In genomic region chr20:51888186-51888790, GRCh38 we compare ENCODE assay signal across 12 cellular contexts.
DNase-seq lines count a peak whose midpoint lies in the region; ATAC-seq and TF ChIP-seq lines count a peak whose summit lies in the region.
"Had no signal": no experiment of that assay in that cellular context is flagged by ENCODE, and none has a peak within 500 bp of the region (broad histone marks: within the 10 kb centered on the region; RNA-seq: fewer than 3 reads in every experiment).

No MANE protein-coding gene starts in this region.

- DNase-seq in WTC11 (ENCODE audit: low spot score) (no peak), T-helper 17 cell (no peak)
- DNase-seq in T-helper 2 cell treated with Interferon-gamma antibody and Interleukin-4, amounts not matched to agents 5 μg/mL and 100 μg/mL, for 36 hours (ENCODE audit: low spot score), result no peak
- DNase-seq in stimulated activated naive CD4-positive, alpha-beta T cell (lab: John Stamatoyannopoulos, UW), result no peak
- DNase-seq: Calu3, NCI-H2029, NCI-H510A treated with DMSO at 0.1 percent for 48 hours, Peyer's patch had no signal

- H3K27me3 Mint-ChIP-seq in WTC11 (ENCODE audit: low read depth), result no peaks in the 10 kb centered on the region
- no peaks in the 10 kb centered on the region for H3K27me3 Mint-ChIP-seq in T-helper 2 cell treated with Interferon-gamma antibody and Interleukin-4, amounts not matched to agents 5 μg/mL and 100 μg/mL, for 36 hours (ENCODE audit: low read depth)
- no peaks in the 10 kb centered on the region for H3K27me3 Mint-ChIP-seq in T-helper 17 cell

- H3K27ac ChIP-seq in HUES48 (ENCODE audit: low read depth, low read length) (peak overlapping the region; percentile 59), mesodermal cell (ENCODE audit: low read depth, low read length, severe bottlenecking) (peak overlapping the region; percentile 23)
- H3K27ac ChIP-seq: Peyer's patch had no signal

- 0 out of 2 replicates have a peak overlapping the region, but pooled peaks have one; percentile 12 for H3K9ac ChIP-seq in HUES48 (ENCODE audit: low read depth, low read length)

- no peaks in the 10 kb centered on the region for H3K9me3 Mint-ChIP-seq in WTC11
- H3K9me3 Mint-ChIP-seq in T-helper 2 cell treated with Interferon-gamma antibody and Interleukin-4, amounts not matched to agents 5 μg/mL and 100 μg/mL, for 36 hours, result no peaks in the 10 kb centered on the region

- H3K4me1 Mint-ChIP-seq in WTC11, result peaks cover 42% of the 10 kb centered on the region
- no peaks in the 10 kb centered on the region for H3K4me1 Mint-ChIP-seq in T-helper 2 cell treated with Interferon-gamma antibody and Interleukin-4, amounts not matched to agents 5 μg/mL and 100 μg/mL, for 36 hours (ENCODE audit: low read depth)
- no peaks in the 10 kb centered on the region for H3K4me1 Mint-ChIP-seq in T-helper 17 cell

- peak overlapping the region; percentile 46 for H3K4me3 Mint-ChIP-seq in WTC11
- no peak overlapping the region for H3K4me3 Mint-ChIP-seq in T-helper 2 cell treated with Interferon-gamma antibody and Interleukin-4, amounts not matched to agents 5 μg/mL and 100 μg/mL, for 36 hours
- H3K4me3 Mint-ChIP-seq in T-helper 17 cell, result no peak overlapping the region

- 76 to 78% methylated on average over 7 to 9 of the region's 11 CpGs for whole genome bisulfite sequencing in mesodermal cell (ENCODE audit: insufficient coverage in 2 of 2), 2 experiments

- H3K27me3 ChIP-seq in HUES48 (ENCODE audit: control insufficient read depth, insufficient read depth, low read length), result no peaks in the 10 kb centered on the region
- H3K27me3 ChIP-seq: Peyer's patch had no signal

- no peak for ATAC-seq in WTC11
- ATAC-seq in T-helper 17 cell, result no peak
- no peak for ATAC-seq in HG02623 (IDR thresholded peaks at IDR 0.05; ENCODE audit: unreplicated experiment)
- ATAC-seq: Right ventricle myocardium inferior had no signal

- POLR2A ChIA-PET in WTC11 (lab: Charles Lee), result interaction anchor here (0.7 kb wide), 1 partner anchor 26 kb away, joined by 8 read pairs; no protein-coding TSS in a partner anchor

- H3K4me3 ChIP-seq in HUES48 (ENCODE audit: low read depth, low read length) (no peak overlapping the region), mesodermal cell (ENCODE audit: extremely low read depth, insufficient read depth, low read length, poor library complexity, severe bottlenecking) (no peak overlapping the region)
- H3K4me3 ChIP-seq: Peyer's patch had no signal

- peaks cover 35% of the 10 kb centered on the region for H3K4me1 ChIP-seq in HUES48 (ENCODE audit: control insufficient read depth, insufficient read depth, low read length)
- peaks cover 23% of the 10 kb centered on the region for H3K4me1 ChIP-seq in mesodermal cell (ENCODE audit: control insufficient read depth, insufficient read depth, low read length, poor library complexity, severe bottlenecking)
- H3K4me1 ChIP-seq: Peyer's patch had no signal

- TF ChIP-seq CTCF in WTC11 (IDR thresholded peaks at IDR 0.05), result no peak

- H3K27ac Mint-ChIP-seq in WTC11 (peak overlapping the region; percentile 53; the same call in 1 of the 2 replicates), T-helper 17 cell (no peak overlapping the region)
- H3K27ac Mint-ChIP-seq in T-helper 2 cell treated with Interferon-gamma antibody and Interleukin-4, amounts not matched to agents 5 μg/mL and 100 μg/mL, for 36 hours, result no peak overlapping the region

- H3K9me3 ChIP-seq in HUES48 (ENCODE audit: control insufficient read depth, insufficient read depth, low read length), result no peaks in the 10 kb centered on the region
- no peaks in the 10 kb centered on the region for H3K9me3 ChIP-seq in mesodermal cell (ENCODE audit: control insufficient read depth, low read length)
- H3K9me3 ChIP-seq in T-helper 17 cell (ENCODE audit: control insufficient read depth, low read length, poor library complexity, severe bottlenecking), result no peaks in the 10 kb centered on the region
- H3K9me3 ChIP-seq: Peyer's patch had no signal

- CTCF ChIA-PET in WTC11 (lab: Charles Lee), result interaction anchor here (0.6 to 0.8 kb wide), 2 partner anchors 11 to 88 kb away, joined by 3 read pairs; no protein-coding TSS in a partner anchor

- no peaks in the 10 kb centered on the region for H3K36me3 Mint-ChIP-seq in WTC11
- H3K36me3 Mint-ChIP-seq in T-helper 2 cell treated with Interferon-gamma antibody and Interleukin-4, amounts not matched to agents 5 μg/mL and 100 μg/mL, for 36 hours (ENCODE audit: low read depth), result no peaks in the 10 kb centered on the region
- H3K36me3 Mint-ChIP-seq in T-helper 17 cell (ENCODE audit: low read depth), result no peaks in the 10 kb centered on the region

- H3K36me3 ChIP-seq in HUES48 (ENCODE audit: control insufficient read depth, insufficient read depth, low read length), result no peaks in the 10 kb centered on the region
- no peaks in the 10 kb centered on the region for H3K36me3 ChIP-seq in mesodermal cell (ENCODE audit: control insufficient read depth, insufficient read depth, low read length)
- H3K36me3 ChIP-seq: Peyer's patch had no signal

TF ChIP-seq in WTC11, 78 proteins besides CTCF, POLR2A, EP300 and RAD21:
- TF ChIP-seq IRF1 (CRISPR knock-in tag; IDR thresholded peaks at IDR 0.05) (no peak), E2F1 (CRISPR knock-in tag; IDR thresholded peaks at IDR 0.05) (no peak), ZNF219 (CRISPR knock-in tag; IDR thresholded peaks at IDR 0.05; ENCODE audit: borderline replicate concordance) (no peak), RORB (CRISPR knock-in tag; IDR thresholded peaks at IDR 0.05) (no peak)
